Comparison of ENCODE assay signal across 1 cellular context in the genomic region with DNA sequence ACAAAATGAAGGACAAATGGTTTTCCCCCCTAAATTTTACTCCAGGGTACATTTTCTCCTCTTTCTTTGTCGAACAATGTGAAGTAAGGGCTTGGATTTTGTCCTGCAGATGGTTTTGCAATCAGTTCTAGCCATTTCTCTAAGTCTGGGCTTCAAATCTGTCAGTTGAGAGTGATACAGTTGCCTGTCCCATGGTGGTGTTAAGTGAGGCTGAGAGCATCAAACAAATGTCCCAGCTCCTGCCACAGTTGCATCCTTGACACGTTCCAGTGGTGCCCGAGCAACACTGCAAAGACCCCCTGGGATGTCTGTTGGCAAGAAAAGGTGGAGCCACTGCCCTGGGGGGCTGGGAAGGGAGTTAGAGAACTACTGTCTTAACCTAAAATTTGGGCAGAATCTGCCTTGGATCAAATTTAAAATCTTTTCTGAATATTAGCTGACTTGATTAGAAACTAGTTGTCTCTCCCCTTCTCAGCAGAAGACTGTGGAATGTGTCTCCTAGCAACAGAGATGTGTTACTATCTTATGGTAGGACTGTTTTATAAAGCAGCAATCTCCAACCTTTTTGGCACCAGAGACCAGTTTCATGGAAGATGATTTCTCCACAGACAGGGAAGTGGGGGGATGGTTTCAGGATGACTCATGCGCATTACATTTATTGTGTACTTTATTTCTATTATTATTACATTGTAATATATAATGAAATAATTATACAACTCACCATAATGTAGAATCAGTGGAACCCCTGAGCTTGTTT.
TF ChIP-seq lines count a peak whose summit lies in the region.

No MANE protein-coding gene starts in this region.

TF ChIP-seq in IMR-90, 13 proteins besides CTCF, POLR2A, EP300 and RAD21:
- TF ChIP-seq, protein P1, sequence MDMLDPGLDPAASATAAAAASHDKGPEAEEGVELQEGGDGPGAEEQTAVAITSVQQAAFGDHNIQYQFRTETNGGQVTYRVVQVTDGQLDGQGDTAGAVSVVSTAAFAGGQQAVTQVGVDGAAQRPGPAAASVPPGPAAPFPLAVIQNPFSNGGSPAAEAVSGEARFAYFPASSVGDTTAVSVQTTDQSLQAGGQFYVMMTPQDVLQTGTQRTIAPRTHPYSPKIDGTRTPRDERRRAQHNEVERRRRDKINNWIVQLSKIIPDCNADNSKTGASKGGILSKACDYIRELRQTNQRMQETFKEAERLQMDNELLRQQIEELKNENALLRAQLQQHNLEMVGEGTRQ (IDR thresholded peaks at IDR 0.05; ENCODE audit: low read depth, low read length): no peak
- TF ChIP-seq FOS (IDR thresholded peaks at IDR 0.05; ENCODE audit: low read depth, low read length): peak; percentile 41; the same call in 1 of the 2 replicates
- no peak for TF ChIP-seq RCOR1 (IDR thresholded peaks at IDR 0.05; ENCODE audit: insufficient replicate concordance, low read length)
- no peak for TF ChIP-seq MXI1 (IDR thresholded peaks at IDR 0.05; ENCODE audit: borderline replicate concordance, low read depth, low read length)
- peak; percentile 24; the same call in 1 of the 2 replicates for TF ChIP-seq CEBPB (IDR thresholded peaks at IDR 0.05; ENCODE audit: low read depth, low read length)
- TF ChIP-seq, protein P2, sequence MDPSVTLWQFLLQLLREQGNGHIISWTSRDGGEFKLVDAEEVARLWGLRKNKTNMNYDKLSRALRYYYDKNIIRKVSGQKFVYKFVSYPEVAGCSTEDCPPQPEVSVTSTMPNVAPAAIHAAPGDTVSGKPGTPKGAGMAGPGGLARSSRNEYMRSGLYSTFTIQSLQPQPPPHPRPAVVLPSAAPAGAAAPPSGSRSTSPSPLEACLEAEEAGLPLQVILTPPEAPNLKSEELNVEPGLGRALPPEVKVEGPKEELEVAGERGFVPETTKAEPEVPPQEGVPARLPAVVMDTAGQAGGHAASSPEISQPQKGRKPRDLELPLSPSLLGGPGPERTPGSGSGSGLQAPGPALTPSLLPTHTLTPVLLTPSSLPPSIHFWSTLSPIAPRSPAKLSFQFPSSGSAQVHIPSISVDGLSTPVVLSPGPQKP (IDR thresholded peaks at IDR 0.05; ENCODE audit: borderline replicate concordance, low read depth, low read length): no peak
